Comparison of ENCODE assay signal across 6 cellular contexts in the genomic region with DNA sequence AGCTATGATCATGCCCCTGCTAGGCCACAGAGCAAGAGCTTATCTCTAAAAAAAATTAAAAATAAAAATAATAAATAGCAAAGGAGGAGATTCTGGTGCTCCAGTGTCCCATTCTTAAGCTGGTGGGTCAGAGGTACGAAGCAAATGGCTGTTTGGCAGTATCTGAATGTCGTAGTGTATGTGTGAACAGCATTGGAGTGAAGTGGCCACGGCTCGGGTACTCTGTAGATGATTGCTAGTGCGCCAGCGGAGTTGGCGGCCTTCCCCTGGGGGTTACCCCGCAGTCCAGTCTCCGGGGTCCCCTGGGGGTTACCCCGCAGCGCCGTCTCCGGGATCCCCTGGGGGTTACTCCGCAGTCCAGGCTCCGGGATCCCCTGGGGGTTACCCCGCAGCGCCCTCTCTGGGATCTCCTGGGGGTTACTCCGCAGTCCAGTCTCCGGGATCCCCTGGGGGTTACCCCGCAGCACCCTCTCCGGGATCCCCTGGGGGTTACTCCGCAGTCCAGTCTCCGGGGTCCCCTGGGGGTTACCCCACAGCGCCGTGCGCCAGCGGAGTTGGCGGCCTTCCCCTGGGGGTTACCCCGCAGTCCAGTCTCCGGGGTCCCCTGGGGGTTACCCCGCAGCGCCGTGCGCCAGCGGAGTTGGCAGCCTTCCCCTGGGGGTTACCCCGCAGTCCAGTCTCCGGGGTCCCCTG. TPM values are rescaled to one million over a fixed set of nuclear protein-coding genes. Genes with fewer than 3 reads are reported as not detected.
A peak's percentile ranks its signal among the peaks of the same experiment; 100 is the strongest.
DNase-seq lines count a peak whose midpoint lies in the region; ATAC-seq, FAIRE-seq and TF ChIP-seq lines count a peak whose summit lies in the region.
"Not testable (repeated sequence)": the region's sequence is repeated elsewhere in the genome, so short reads cannot be mapped to it uniquely, and the experiment has no call there.

No MANE protein-coding gene starts in this region.

- CTCF ChIA-PET in Calu3 (lab: Charles Lee) (interaction anchor here (1.2 kb wide), 1 partner anchor 11 kb away, joined by 4 read pairs; no protein-coding TSS in a partner anchor), RWPE1 (lab: Yijun Ruan, JAX) (interaction anchor here (0.7 to 1.2 kb wide), 2 partner anchors 60 to 261 kb away, joined by 3 to 4 read pairs; no protein-coding TSS in a partner anchor)
- CTCF ChIA-PET in GM12878 (lab: Yijun Ruan, JAX), result not testable (repeated sequence)

- not testable (repeated sequence) for DNase-seq in Calu3; RWPE1 (ENCODE audit: low spot score); GM12878 (ENCODE audit: low read depth, low spot score)
- DNase-seq in GM12865 (ENCODE audit: low read depth), result peak; percentile 60
- DNase-seq in Right ventricle myocardium superior, result peak; percentile 24
- peak; percentile 63 for DNase-seq in osteoblast (ENCODE audit: insufficient read length, low spot score, missing footprints)

- H3K27ac ChIP-seq in RWPE1, result peak overlapping the region; percentile 43
- not testable (repeated sequence) for H3K27ac ChIP-seq in GM12878 (ENCODE audit: control insufficient read depth, insufficient read depth); osteoblast (ENCODE audit: low read depth, low read length)

- H3K27ac Mint-ChIP-seq in Calu3 (ENCODE audit: unreplicated experiment), result not testable (repeated sequence)

- not testable (repeated sequence) for FAIRE-seq in GM12878 (lab: Jason Lieb, UNC)

- 11% methylated on average over 30 of the region's 37 CpGs for WGBS in GM12878 (ENCODE audit: insufficient coverage, insufficient replicate concordance, low lambda C conversion rate, missing lambda C conversion rate)

- not testable (repeated sequence) for H3K9me3 ChIP-seq in GM12878 (replicated peaks; ENCODE audit: control insufficient read depth, insufficient read depth, low read length); osteoblast (ENCODE audit: low read depth, low read length)

- TF ChIP-seq POLR2A in GM12878 (IDR thresholded peaks at IDR 0.05; ENCODE audit: low read depth, low read length), result not testable (repeated sequence)

- SMC1A ChIA-PET in GM12878 (lab: Charles Lee; ENCODE audit: uncharacterized antibody, unreplicated experiment), result not testable (repeated sequence)

- H4K20me1 ChIP-seq in GM12878 (ENCODE audit: control insufficient read depth, insufficient read depth); osteoblast (ENCODE audit: insufficient read depth, low read length): not testable (repeated sequence)

- not testable (repeated sequence) for TF ChIP-seq RAD21 in GM12878 (IDR thresholded peaks at IDR 0.05; ENCODE audit: insufficient read depth, low read depth, low read length)

- TF ChIP-seq EP300 in GM12878 (IDR thresholded peaks at IDR 0.05; ENCODE audit: borderline replicate concordance in 1 of 2, control insufficient read depth in 1 of 2, low read depth in 2 of 2, low read length in 2 of 2), result not testable (repeated sequence)

- H3K79me2 ChIP-seq in GM12878 (ENCODE audit: control insufficient read depth, insufficient read depth, low read length), result not testable (repeated sequence)
- peaks cover 32% of the 10 kb centered on the region for H3K79me2 ChIP-seq in osteoblast (ENCODE audit: insufficient read depth, low read length)

- H3K9ac ChIP-seq in GM12878 (ENCODE audit: control insufficient read depth, insufficient read depth, low read length), result not testable (repeated sequence)

- H3K4me3 Mint-ChIP-seq in Calu3 (ENCODE audit: low read depth, unreplicated experiment), result not testable (repeated sequence)

- peaks cover 22 to 25% of the 10 kb centered on the region in 2 experiments for H3K36me3 ChIP-seq in GM12878 (ENCODE audit: control insufficient read depth in 2 of 2, insufficient read depth in 2 of 2, low read length in 1 of 2)
- peaks cover 37% of the 10 kb centered on the region for H3K36me3 ChIP-seq in osteoblast (ENCODE audit: insufficient read depth, low read length)

- H3K36me3 Mint-ChIP-seq in Calu3 (ENCODE audit: insufficient read depth, unreplicated experiment), result peaks cover 65% of the 10 kb centered on the region

- not testable (repeated sequence) for H3K4me2 ChIP-seq in GM12878 (ENCODE audit: control insufficient read depth, insufficient read depth); osteoblast (ENCODE audit: insufficient read depth, low read length)

- H3K27me3 ChIP-seq in GM12878 (replicated peaks in 1 of 2; ENCODE audit: control insufficient read depth in 2 of 2, insufficient read depth in 2 of 2, low read length in 1 of 2); osteoblast (ENCODE audit: insufficient read depth, low read length): not testable (repeated sequence)

- RAD21 ChIA-PET in GM12878 (lab: Charles Lee; ENCODE audit: unreplicated experiment), result not testable (repeated sequence)

- in situ Hi-C loops in GM12878 (cut with MboI), result not testable (repeated sequence)

- not testable (repeated sequence) for BruUV-seq in Calu3 (replicated peaks; lab: Mats Ljungman, UMichigan); GM12878 (replicated peaks; lab: Mats Ljungman, UMichigan)

- TF ChIP-seq CTCF in Calu3 (IDR thresholded peaks at IDR 0.05; ENCODE audit: unreplicated experiment) (peak; percentile 13), GM12878 (IDR thresholded peaks at IDR 0.05 in 2 of 3, conservative IDR thresholded peaks at IDR 0.05 in 1 of 3; ENCODE audit: control insufficient read depth in 2 of 3, extremely low read depth in 1 of 3, insufficient read depth in 1 of 3, low read depth in 3 of 3, low read length in 3 of 3) (peak in 1 of 3 experiments; percentile 14; a peak in 1 of 6 replicates)
- not testable (repeated sequence) for TF ChIP-seq CTCF in GM12865 (IDR thresholded peaks at IDR 0.05; ENCODE audit: insufficient read depth, low read depth, low read length, missing control alignments); RWPE1 (conservative IDR thresholded peaks at IDR 0.05; ENCODE audit: low read depth); osteoblast (IDR thresholded peaks at IDR 0.05; ENCODE audit: extremely low read depth, low read depth, low read length)

- not testable (repeated sequence) for H3K4me1 ChIP-seq in GM12878 (ENCODE audit: control insufficient read depth, insufficient read depth, low read length); osteoblast (ENCODE audit: insufficient read depth, low read length)

- POLR2A ChIA-PET in RWPE1 (lab: Yijun Ruan, JAX; ENCODE audit: low non-redundant PET); GM12878 (lab: Charles Lee): not testable (repeated sequence)

- not testable (repeated sequence) for H2AFZ ChIP-seq in GM12878 (ENCODE audit: control insufficient read depth, low read depth, low read length); osteoblast (ENCODE audit: low read length)

- not testable (repeated sequence) for H3K9me3 Mint-ChIP-seq in Calu3 (ENCODE audit: low read depth, unreplicated experiment)

- intact Hi-C loops in Calu3 (cut with micrococcal nuclease; ENCODE audit: unreplicated experiment); GM12878 (cut with micrococcal nuclease; ENCODE audit: unreplicated experiment); Right ventricle myocardium superior (cut with DNase I): not testable (repeated sequence)

- H3K4me3 ChIP-seq in GM12865 (ENCODE audit: low read depth, low read length); GM12878; osteoblast (ENCODE audit: insufficient read depth, low read length): not testable (repeated sequence)

- H3K4me1 Mint-ChIP-seq in Calu3 (ENCODE audit: low read depth, unreplicated experiment), result not testable (repeated sequence)

- H3K27me3 Mint-ChIP-seq in Calu3 (ENCODE audit: unreplicated experiment), result not testable (repeated sequence)

- ATAC-seq in GM12878; Right ventricle myocardium superior (ENCODE audit: poor library complexity): not testable (repeated sequence)

RNA-seq across cellular contexts. Expression of gene SUN1, which starts 14.8 kb away (rescaled TPM):
- total RNA-seq in Calu3 (2022) (218 and 252 TPM in 2 replicates), GM12878 (2014; rRNA removed) (65.2 and 70.7 TPM in 2 replicates), GM12878 (2014; rRNA removed; fragmentation: Illumina TruSeq; extraction: Trizol) (33.0 and 33.5 TPM in 2 replicates), GM12878 (2021) (69.3 and 75.8 TPM in 2 replicates), Right ventricle myocardium superior (177 TPM), osteoblast (109 and 126 TPM in 2 replicates)
- 717 and 806 TPM in 2 replicates for total RNA-seq in GM12878 (2013; cell fraction: nucleolus; rRNA removed)
- 38.0 TPM for polyA plus RNA-seq in GM12878 (2011; ENCODE audit: low read depth)
- polyA plus RNA-seq in GM12878 (2011; rRNA removed) (71.4 and 107 TPM in 2 replicates), GM12878 (2014; fragmentation: Illumina TruSeq; extraction: Trizol) (35.2 and 43.4 TPM in 2 replicates), GM12878 (2014; fragmentation: Nextera tagmentation; extraction: Ambion mirVana) (10 to 100 TPM; 27.8 to 28.1 TPM), GM12878 (2014; rRNA removed) (89.9 and 106 TPM in 2 replicates), GM12878 (2016; fragmentation: Nextera tagmentation; extraction: Ambion mirVana) (10 to 100 TPM; 64.7 to 66.8 TPM)
- 116 and 211 TPM in 2 replicates for polyA plus RNA-seq in GM12878 (2011; cell fraction: cytosol; rRNA removed)
- 517 and 533 TPM in 2 replicates for polyA plus RNA-seq in GM12878 (2011; cell fraction: nucleus; rRNA removed)
- polyA plus RNA-seq in GM12878 (2012), result 77.9 and 87.3 TPM in 2 replicates
- 73.1 and 122 TPM in 2 replicates for polyA minus RNA-seq in GM12878 (2011; rRNA and poly(A)+ RNA removed)
- 18.4 and 29.0 TPM in 2 replicates for polyA minus RNA-seq in GM12878 (2011; cell fraction: cytosol; rRNA and poly(A)+ RNA removed)
- polyA minus RNA-seq in GM12878 (2011; cell fraction: nucleus; rRNA and poly(A)+ RNA removed), result 180 and 264 TPM in 2 replicates

RNA-seq across cellular contexts. Expression of gene GET4, which starts 29.2 kb away (rescaled TPM):
- total RNA-seq in Calu3 (2022) (145 and 167 TPM in 2 replicates), GM12878 (2014; rRNA removed) (42.9 and 53.6 TPM in 2 replicates), GM12878 (2014; rRNA removed; fragmentation: Illumina TruSeq; extraction: Trizol) (12.0 and 16.1 TPM in 2 replicates), GM12878 (2021) (40.7 and 42.1 TPM in 2 replicates), Right ventricle myocardium superior (20.6 TPM), osteoblast (17.7 and 18.9 TPM in 2 replicates)
- 17.2 and 17.8 TPM in 2 replicates for total RNA-seq in GM12878 (2013; cell fraction: nucleolus; rRNA removed)
- polyA plus RNA-seq in GM12878 (2011; ENCODE audit: low read depth), result 18.4 TPM
- polyA plus RNA-seq in GM12878 (2011; rRNA removed) (17.6 and 25.9 TPM in 2 replicates), GM12878 (2014; fragmentation: Illumina TruSeq; extraction: Trizol) (4.4 and 14.0 TPM in 2 replicates), GM12878 (2014; fragmentation: Nextera tagmentation; extraction: Ambion mirVana) (1 to 10 TPM in 1 of 2 experiments, under 1 TPM in 1; 0.66 to 2.3 TPM), GM12878 (2014; rRNA removed) (69.0 and 76.0 TPM in 2 replicates), GM12878 (2016; fragmentation: Nextera tagmentation; extraction: Ambion mirVana) (10 to 100 TPM; 68.9 to 73.8 TPM)
- polyA plus RNA-seq in GM12878 (2011; cell fraction: cytosol; rRNA removed), result 37.7 and 58.5 TPM in 2 replicates
- 78.1 and 98.0 TPM in 2 replicates for polyA plus RNA-seq in GM12878 (2011; cell fraction: nucleus; rRNA removed)
- 31.9 and 33.0 TPM in 2 replicates for polyA plus RNA-seq in GM12878 (2012)
- polyA minus RNA-seq in GM12878 (2011; rRNA and poly(A)+ RNA removed), result 4.9 and 14.2 TPM in 2 replicates
- polyA minus RNA-seq in GM12878 (2011; cell fraction: cytosol; rRNA and poly(A)+ RNA removed), result 4.7 and 9.1 TPM in 2 replicates
- 9.3 and 12.3 TPM in 2 replicates for polyA minus RNA-seq in GM12878 (2011; cell fraction: nucleus; rRNA and poly(A)+ RNA removed)
